In the genomic region with DNA sequence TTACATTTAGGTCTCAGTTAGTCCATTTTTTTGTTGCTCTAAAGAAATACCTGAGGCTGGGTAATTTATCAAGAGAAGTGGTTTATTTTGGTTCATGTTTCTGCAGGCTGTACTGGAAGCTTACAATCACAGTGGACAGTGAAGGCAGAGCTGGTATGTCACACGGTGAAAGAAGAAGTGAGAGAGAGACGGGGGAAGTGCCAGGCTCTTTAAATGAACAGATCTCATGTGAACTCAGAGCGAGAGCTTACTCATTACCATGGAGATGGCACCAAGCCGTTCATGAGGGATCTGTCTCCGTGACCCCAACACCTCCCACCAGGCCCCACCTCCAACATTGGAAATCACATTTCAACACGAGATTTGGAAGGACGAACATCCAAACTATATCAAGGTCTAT, we compare ENCODE assay signal across 19 cellular contexts. TPM values are rescaled to one million over a fixed set of nuclear protein-coding genes. Genes with fewer than 3 reads are reported as not detected.
A peak's percentile ranks its signal among the peaks of the same experiment; 100 is the strongest.
DNase-seq lines count a peak whose midpoint lies in the region; ATAC-seq, FAIRE-seq and TF ChIP-seq lines count a peak whose summit lies in the region.
"Had no signal": no experiment of that assay in that cellular context is flagged by ENCODE, and none has a peak within 500 bp of the region (broad histone marks: within the 10 kb centered on the region; RNA-seq: fewer than 3 reads in every experiment).

No MANE protein-coding gene starts in this region.

- H3K4me2 ChIP-seq in GM12878 (ENCODE audit: control insufficient read depth, insufficient read depth), result no peak overlapping the region

- H3K27ac ChIP-seq in GM12878 (ENCODE audit: control insufficient read depth, insufficient read depth), result no peak overlapping the region
- H3K27ac ChIP-seq in foreskin keratinocyte, result no peak overlapping the region
- H3K27ac ChIP-seq: brain microvascular endothelial cell, parathyroid adenoma, SK-N-MC, tibial artery had no signal

- no peak overlapping the region for H3K27ac Mint-ChIP-seq in T-cell
- H3K27ac Mint-ChIP-seq: activated naive CD4-positive, alpha-beta T cell treated with anti-CD3 and anti-CD28 coated beads for 36 hours had no signal

- no peaks in the 10 kb centered on the region for H3K27me3 Mint-ChIP-seq in T-cell
- H3K27me3 Mint-ChIP-seq: IgD-negative memory B cell had no signal

- POLR2A ChIA-PET in GM12878 (lab: Charles Lee), result no interaction called here
- POLR2A ChIA-PET in T-cell (lab: Charles Lee), result no interaction called here

- no peak overlapping the region for H3K4me3 Mint-ChIP-seq in T-cell
- H3K4me3 Mint-ChIP-seq: activated naive CD4-positive, alpha-beta T cell treated with anti-CD3 and anti-CD28 coated beads for 36 hours; IgD-negative memory B cell had no signal

- H3K36me3 ChIP-seq in GM12878 (ENCODE audit: control insufficient read depth in 2 of 2, insufficient read depth in 2 of 2, low read length in 1 of 2), result no peaks in the 10 kb centered on the region
- H3K36me3 ChIP-seq: brain microvascular endothelial cell, tibial artery had no signal

- no peak for TF ChIP-seq POLR2A in GM12878 (IDR thresholded peaks at IDR 0.05; ENCODE audit: low read depth, low read length)

- DNase-seq in GM12878 (ENCODE audit: low read depth, low spot score), result peak; percentile 12
- no peak for DNase-seq in islet precursor cell
- DNase-seq in glomerular visceral epithelial cell (ENCODE audit: extremely low spot score), result no peak
- DNase-seq in T-cell, result no peak
- DNase-seq in foreskin keratinocyte, result no peak
- DNase-seq: ACHN; activated naive CD4-positive, alpha-beta T cell treated with anti-CD3 and anti-CD28 coated beads for 36 hours; brain microvascular endothelial cell; NCI-H2081; tibial artery had no signal

- no peaks in the 10 kb centered on the region for H4K20me1 ChIP-seq in GM12878 (ENCODE audit: control insufficient read depth, insufficient read depth)

- SMC1A ChIA-PET in GM12878 (lab: Charles Lee; ENCODE audit: uncharacterized antibody, unreplicated experiment), result no interaction called here

- H3K4me1 ChIP-seq in GM12878 (ENCODE audit: control insufficient read depth, insufficient read depth, low read length) (no peaks in the 10 kb centered on the region), foreskin keratinocyte (no peaks in the 10 kb centered on the region)
- H3K4me1 ChIP-seq: parathyroid adenoma, tibial artery had no signal

- no peaks in the 10 kb centered on the region for H3K36me3 Mint-ChIP-seq in T-cell
- H3K36me3 Mint-ChIP-seq: IgD-negative memory B cell had no signal

- no peaks in the 10 kb centered on the region for H3K4me1 Mint-ChIP-seq in T-cell

- H3K9ac ChIP-seq in GM12878 (ENCODE audit: control insufficient read depth, insufficient read depth, low read length), result no peak overlapping the region

- in situ Hi-C loops in GM12878 (cut with MboI), result no loop called here

- ATAC-seq in GM18502 (IDR thresholded peaks at IDR 0.05; ENCODE audit: poor library complexity, unreplicated experiment), result peak; percentile 91
- ATAC-seq in GM21447 (IDR thresholded peaks at IDR 0.05; ENCODE audit: unreplicated experiment), result peak; percentile 61
- peak; percentile 97 for ATAC-seq in HG03432 (IDR thresholded peaks at IDR 0.05; ENCODE audit: unreplicated experiment)
- ATAC-seq in GM12878, result peak; percentile 89
- ATAC-seq in T-cell (replicated peaks in 1 of 4), result no peak
- no peak for ATAC-seq in foreskin keratinocyte
- ATAC-seq: HCT116 had no signal

- TF ChIP-seq CTCF in GM12878 (IDR thresholded peaks at IDR 0.05 in 2 of 3, conservative IDR thresholded peaks at IDR 0.05 in 1 of 3; ENCODE audit: control insufficient read depth in 2 of 3, extremely low read depth in 1 of 3, insufficient read depth in 1 of 3, low read depth in 3 of 3, low read length in 3 of 3) (no peak), foreskin keratinocyte (conservative IDR thresholded peaks at IDR 0.05) (no peak)

- H2AFZ ChIP-seq in GM12878 (ENCODE audit: control insufficient read depth, low read depth, low read length), result no peak overlapping the region
- H2AFZ ChIP-seq: parathyroid adenoma had no signal

- no peaks in the 10 kb centered on the region for H3K79me2 ChIP-seq in GM12878 (ENCODE audit: control insufficient read depth, insufficient read depth, low read length)
- H3K79me2 ChIP-seq: parathyroid adenoma had no signal

- TF ChIP-seq EP300 in GM12878 (IDR thresholded peaks at IDR 0.05; ENCODE audit: borderline replicate concordance in 1 of 2, control insufficient read depth in 1 of 2, low read depth in 2 of 2, low read length in 2 of 2), result no peak

- CTCF ChIA-PET in GM12878 (lab: Yijun Ruan, JAX), result no interaction called here
- CTCF ChIA-PET in T-cell (lab: Charles Lee), result no interaction called here

- no peak overlapping the region for H3K4me3 ChIP-seq in GM12878
- H3K4me3 ChIP-seq: SK-N-MC, tibial artery had no signal

- RAD21 ChIA-PET in GM12878 (lab: Charles Lee; ENCODE audit: unreplicated experiment), result no interaction called here

- H3K9me3 Mint-ChIP-seq in T-cell, result peaks cover 0 to 4% (median 3%) of the 10 kb centered on the region in 3 donors
- H3K9me3 Mint-ChIP-seq: activated naive CD4-positive, alpha-beta T cell treated with anti-CD3 and anti-CD28 coated beads for 36 hours had no signal

- no peaks in the 10 kb centered on the region for H3K27me3 ChIP-seq in GM12878 (replicated peaks in 1 of 2; ENCODE audit: control insufficient read depth in 2 of 2, insufficient read depth in 2 of 2, low read length in 1 of 2)
- H3K27me3 ChIP-seq in foreskin keratinocyte, result no peaks in the 10 kb centered on the region
- H3K27me3 ChIP-seq: brain microvascular endothelial cell, tibial artery had no signal

- 9% methylated on average over 7 of the region's 7 CpGs for WGBS in GM12878 (ENCODE audit: insufficient coverage, insufficient replicate concordance, low lambda C conversion rate, missing lambda C conversion rate)

- no TSS peak for BruUV-seq in GM12878 (replicated peaks; lab: Mats Ljungman, UMichigan)

- intact Hi-C loops in GM12878 (cut with micrococcal nuclease; ENCODE audit: unreplicated experiment), result no loop called here

- H3K9me3 ChIP-seq in GM12878 (replicated peaks; ENCODE audit: control insufficient read depth, insufficient read depth, low read length), result no peaks in the 10 kb centered on the region
- H3K9me3 ChIP-seq: tibial artery had no signal

- no peak for FAIRE-seq in GM12878 (lab: Jason Lieb, UNC)

- TF ChIP-seq RAD21 in GM12878 (IDR thresholded peaks at IDR 0.05; ENCODE audit: insufficient read depth, low read depth, low read length), result no peak

TF ChIP-seq in GM12878, 131 proteins besides CTCF, POLR2A, EP300 and RAD21:
- TF ChIP-seq YY1 (IDR thresholded peaks at IDR 0.05; ENCODE audit: low read depth, low read length), result no peak
- TF ChIP-seq SPI1 (IDR thresholded peaks at IDR 0.05; ENCODE audit: borderline replicate concordance, insufficient read depth, low read depth, low read length), result peak; percentile 69; the same call in 1 of the 2 replicates

RNA-seq across cellular contexts. Expression of gene PNLIPRP3, which starts 18.9 kb away (rescaled TPM):
- total RNA-seq in GM12878 (2013; cell fraction: nucleolus; rRNA removed), result not detected in 2 replicates
- total RNA-seq in GM12878 (2014; rRNA removed) (not detected in 2 replicates), GM12878 (2014; rRNA removed; fragmentation: Illumina TruSeq; extraction: Trizol) (not detected in 2 replicates), GM12878 (2021) (not detected in 2 replicates), T-cell (not detected), foreskin keratinocyte (13.4 and 23.5 TPM in 2 replicates)
- not detected for polyA plus RNA-seq in GM12878 (2011; ENCODE audit: low read depth)
- polyA plus RNA-seq in GM12878 (2011; rRNA removed) (0.03 TPM in 1 of 2 replicates, not detected in the other), GM12878 (2014; fragmentation: Illumina TruSeq; extraction: Trizol) (not detected in 2 replicates), GM12878 (2014; fragmentation: Nextera tagmentation; extraction: Ambion mirVana) (not detected), GM12878 (2014; rRNA removed) (not detected in 2 replicates), GM12878 (2016; fragmentation: Nextera tagmentation; extraction: Ambion mirVana) (not detected), foreskin keratinocyte (9.7 and 13.7 TPM in 2 replicates)
- not detected in 2 replicates for polyA plus RNA-seq in GM12878 (2011; cell fraction: cytosol; rRNA removed)
- not detected in 2 replicates for polyA plus RNA-seq in GM12878 (2011; cell fraction: nucleus; rRNA removed)
- not detected in 2 replicates for polyA plus RNA-seq in GM12878 (2012)
- polyA minus RNA-seq in GM12878 (2011; rRNA and poly(A)+ RNA removed), result not detected in 2 replicates
- polyA minus RNA-seq in GM12878 (2011; cell fraction: cytosol; rRNA and poly(A)+ RNA removed), result not detected in 2 replicates
- not detected in 2 replicates for polyA minus RNA-seq in GM12878 (2011; cell fraction: nucleus; rRNA and poly(A)+ RNA removed)
- total RNA-seq: activated naive CD4-positive, alpha-beta T cell treated with anti-CD3 and anti-CD28 coated beads for 36 hours; fibroblast of villous mesenchyme; mononuclear cell had no signal
- polyA plus RNA-seq: IgD-negative memory B cell had no signal

Comparison
In these comparisons a context has a peak if more than half of its experiments do, and no peak if none do; other contexts are left out.
1. ATAC-seq: peak in GM18502 (single experiment), GM21447 (single experiment), HG03432 (single experiment) and GM12878 (single experiment); none in T-cell (0 of 4) and foreskin keratinocyte (single experiment).
2. RNA of gene PNLIPRP3, which starts 18.9 kb away (total RNA-seq): 13.4 to 23.5 TPM in foreskin keratinocyte; not detected in GM12878 and not detected in T-cell; every median in the first group is over 10 times any median in the second.